ENCODE assay signal across 20 cellular contexts in the genomic region with DNA sequence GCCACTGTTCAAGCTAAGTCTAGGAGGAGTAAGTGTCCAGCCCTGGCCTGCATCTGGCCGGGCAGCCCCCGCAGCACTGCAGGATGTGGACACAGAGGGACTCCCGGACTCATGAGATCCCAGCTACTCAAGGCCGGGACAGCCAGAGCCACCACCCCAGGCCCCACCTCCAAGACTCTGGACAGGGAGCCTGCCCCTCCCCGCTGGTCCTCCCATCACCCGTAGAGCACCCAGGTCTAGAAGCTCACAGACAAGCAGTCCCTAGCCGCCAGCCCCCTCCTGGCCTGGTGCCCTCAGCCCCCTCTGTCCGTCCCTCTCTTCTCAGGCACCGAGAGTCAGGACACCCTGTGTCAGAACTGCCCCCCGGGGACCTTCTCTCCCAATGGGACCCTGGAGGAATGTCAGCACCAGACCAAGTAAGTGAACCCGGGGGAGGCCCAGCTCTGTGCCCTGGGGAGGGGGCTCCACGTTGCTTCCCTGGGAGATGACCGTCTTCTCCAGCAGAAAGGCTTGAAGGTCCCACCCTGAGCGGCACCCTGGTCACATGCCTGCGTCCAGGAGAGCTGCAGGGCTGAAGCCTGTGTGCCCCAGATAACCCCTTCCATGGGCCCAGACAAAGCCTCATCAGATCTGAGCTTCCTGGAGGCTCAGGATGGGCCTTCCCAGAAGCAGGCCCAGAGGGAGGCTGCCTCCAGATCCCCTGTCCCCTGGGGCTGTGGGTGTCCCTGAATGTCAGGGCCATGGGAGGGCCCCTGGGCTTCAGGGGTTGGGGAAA. TPM values are rescaled to one million over a fixed set of nuclear protein-coding genes. Genes with fewer than 3 reads are reported as not detected.
"Had no signal": no experiment of that assay in that cellular context is flagged by ENCODE, and none has a peak within 500 bp of the region (broad histone marks: within the 10 kb centered on the region; RNA-seq: fewer than 3 reads in every experiment).

No MANE protein-coding gene starts in this region.

- H3K36me3 ChIP-seq: cardiac muscle cell, WERI-Rb-1 had no signal

- H3K36me3 Mint-ChIP-seq: activated naive CD4-positive, alpha-beta T cell treated with anti-CD3 and anti-CD28 coated beads, Interleukin-2, amount 50 U/mL, for 24 hours had no signal

- H3K9me3 ChIP-seq: sigmoid colon, tibial artery had no signal

- H3K27ac ChIP-seq: cardiac muscle cell, parathyroid adenoma, sigmoid colon, tibial artery, WERI-Rb-1 had no signal

- H3K27me3 Mint-ChIP-seq: activated naive CD4-positive, alpha-beta T cell treated with anti-CD3 and anti-CD28 coated beads, Interleukin-2, amount 50 U/mL, for 24 hours; naive thymus-derived CD8-positive, alpha-beta T cell had no signal

- H3K27me3 ChIP-seq: cardiac muscle cell, sigmoid colon had no signal

- H3K9me3 Mint-ChIP-seq: activated naive CD4-positive, alpha-beta T cell treated with anti-CD3 and anti-CD28 coated beads, Interleukin-2, amount 50 U/mL, for 24 hours; activated T-cell treated with anti-CD3 and anti-CD28 coated beads, Interleukin-2, amount 50 U/mL, for 4 hours; naive thymus-derived CD8-positive, alpha-beta T cell had no signal

- H3K4me3 Mint-ChIP-seq: activated naive CD4-positive, alpha-beta T cell treated with anti-CD3 and anti-CD28 coated beads, Interleukin-2, amount 50 U/mL, for 24 hours; activated T-cell treated with anti-CD3 and anti-CD28 coated beads, Interleukin-2, amount 50 U/mL, for 4 hours had no signal

- DNase-seq: activated CD4-positive, alpha-beta T cell treated with anti-CD3 and anti-CD28 coated beads for 1 hour; activated CD4-positive, alpha-beta T cell treated with anti-CD3 and anti-CD28 coated beads, Interleukin-2, amount 50 U/mL, for 4 hours; activated effector memory CD4-positive, alpha-beta T cell treated with Interleukin-2 at 50 U/mL for 16 hours; activated T-cell treated with anti-CD3 and anti-CD28 coated beads, Interleukin-2, amount 50 U/mL, for 4 hours; foreskin melanocyte; mesendoderm; sigmoid colon; stimulated activated CD4-positive, alpha-beta T cell treated with anti-CD3 and anti-CD28 coated beads, Interleukin-4, amount 100 ng/mL, for 4 hours; stimulated activated naive CD8-positive, alpha-beta T cell treated with anti-CD3 and anti-CD28 coated beads, Interleukin-15, Interleukin-2, amounts not matched to agents 100 U/mL and 50 U/mL, for 24 hours; substantia nigra; SW 1271; T-helper 2 cell; tibial artery; WERI-Rb-1 had no signal

- H3K4me3 ChIP-seq: cardiac muscle cell, sigmoid colon, tibial artery had no signal

- ATAC-seq: activated T-cell treated with anti-CD3 and anti-CD28 coated beads, Interleukin-2, amount 50 U/mL, for 4 hours; left ventricle myocardium superior; naive thymus-derived CD8-positive, alpha-beta T cell; stimulated activated naive CD8-positive, alpha-beta T cell treated with anti-CD3 and anti-CD28 coated beads, Interleukin-15, Interleukin-2, amounts not matched to agents 100 U/mL and 50 U/mL, for 24 hours had no signal

RNA-seq across cellular contexts. Expression of a gene that starts 30.4 kb away (rescaled TPM):
- total RNA-seq: activated T-cell treated with anti-CD3 and anti-CD28 coated beads, Interleukin-2, amount 50 U/mL, for 4 hours; cardiac muscle cell; fibroblast of lung had no signal
- polyA plus RNA-seq: cardiac muscle cell; fibroblast of lung; naive thymus-derived CD8-positive, alpha-beta T cell had no signal
